ENCODE assay signal across 27 cellular contexts in genomic region chr7:70837589-70837988, GRCh38.
"Had no signal": no experiment of that assay in that cellular context is flagged by ENCODE, and none has a peak within 500 bp of the region (broad histone marks: within the 10 kb centered on the region; RNA-seq: fewer than 3 reads in every experiment).

No MANE protein-coding gene starts in this region.

- H3K4me3 ChIP-seq: heart left ventricle, left ventricle myocardium inferior, lung, right atrium auricular region, skin epidermis, stomach, testis, thyroid gland, transverse colon, upper lobe of left lung had no signal

- H3K27ac Mint-ChIP-seq: immature natural killer cell; mesothelial cell of epicardium; natural killer cell; progenitor cell of endocrine pancreas; stimulated activated naive B cell treated with anti-CD40 and anti-IgM and Interleukin-4, amounts not matched to agents 10 μg/mL and 1 μg/mL and 100 μg/mL, for 72 hours had no signal

- H3K9me3 ChIP-seq: testis, thyroid gland, transverse colon, upper lobe of left lung had no signal

- ATAC-seq: heart left ventricle; left colon; natural killer cell; sciatic nerve; stimulated activated naive B cell treated with anti-CD40 and anti-IgM and Interleukin-4, amounts not matched to agents 10 μg/mL and 1 μg/mL and 100 μg/mL, for 72 hours; stimulated activated naive CD8-positive, alpha-beta T cell treated with anti-CD3 and anti-CD28 coated beads, Interleukin-15, Interleukin-2, amounts not matched to agents 100 U/mL and 50 U/mL, for 24 hours had no signal

- H3K4me1 Mint-ChIP-seq: immature natural killer cell; mesothelial cell of epicardium; naive B cell; natural killer cell; stimulated activated naive B cell treated with anti-CD40 and anti-IgM and Interleukin-4, amounts not matched to agents 10 μg/mL and 1 μg/mL and 100 μg/mL, for 72 hours had no signal

- H3K36me3 Mint-ChIP-seq: immature natural killer cell; mesothelial cell of epicardium; naive B cell; natural killer cell; stimulated activated naive B cell treated with anti-CD40 and anti-IgM and Interleukin-4, amounts not matched to agents 10 μg/mL and 1 μg/mL and 100 μg/mL, for 72 hours had no signal

- H3K27me3 ChIP-seq: right atrium auricular region, testis, thyroid gland, transverse colon, upper lobe of left lung had no signal

- H3K36me3 ChIP-seq: heart left ventricle, left ventricle myocardium inferior, right atrium auricular region, stomach, thyroid gland, transverse colon, upper lobe of left lung had no signal

- DNase-seq: heart left ventricle; hypothalamus; immature natural killer cell; kidney; left colon; left ventricle myocardium inferior; mesendoderm; naive B cell; natural killer cell; nucleus accumbens; stimulated activated CD4-positive, alpha-beta T cell treated with anti-CD3 and anti-CD28 coated beads, Interleukin-12 subunit alpha, Interleukin-12 subunit beta, amount 100 ng/mL, for 4 hours; stimulated activated CD4-positive, alpha-beta T cell treated with anti-CD3 and anti-CD28 coated beads, Interleukin-15, amount 100 ng/mL, for 24 hours; stimulated activated CD4-positive, alpha-beta T cell treated with anti-CD3 and anti-CD28 coated beads, Interleukin-2, amount 100 ng/mL, for 24 hours; stimulated activated CD4-positive, alpha-beta T cell treated with anti-CD3 and anti-CD28 coated beads, Interleukin-4, amount 100 ng/mL, for 1 hour; stimulated activated naive B cell treated with anti-CD40 and anti-IgM and Interleukin-4, amounts not matched to agents 10 μg/mL and 1 μg/mL and 100 μg/mL, for 72 hours; stimulated activated naive CD8-positive, alpha-beta T cell treated with anti-CD3 and anti-CD28 coated beads, Interleukin-15, Interleukin-2, amounts not matched to agents 100 U/mL and 50 U/mL, for 24 hours; stomach; testis; transverse colon had no signal

- H3K27ac ChIP-seq: heart left ventricle, left ventricle myocardium inferior, right atrium auricular region, skin epidermis, stomach, testis, thyroid gland, transverse colon, upper lobe of left lung had no signal

- H3K4me3 Mint-ChIP-seq: immature natural killer cell; mesothelial cell of epicardium; naive B cell; natural killer cell; stimulated activated naive B cell treated with anti-CD40 and anti-IgM and Interleukin-4, amounts not matched to agents 10 μg/mL and 1 μg/mL and 100 μg/mL, for 72 hours had no signal

- H3K4me1 ChIP-seq: heart left ventricle, left ventricle myocardium inferior, right atrium auricular region, stomach, testis, thyroid gland, transverse colon, upper lobe of left lung had no signal
